8 cellular contexts compared by ENCODE assay signal in the genomic region with DNA sequence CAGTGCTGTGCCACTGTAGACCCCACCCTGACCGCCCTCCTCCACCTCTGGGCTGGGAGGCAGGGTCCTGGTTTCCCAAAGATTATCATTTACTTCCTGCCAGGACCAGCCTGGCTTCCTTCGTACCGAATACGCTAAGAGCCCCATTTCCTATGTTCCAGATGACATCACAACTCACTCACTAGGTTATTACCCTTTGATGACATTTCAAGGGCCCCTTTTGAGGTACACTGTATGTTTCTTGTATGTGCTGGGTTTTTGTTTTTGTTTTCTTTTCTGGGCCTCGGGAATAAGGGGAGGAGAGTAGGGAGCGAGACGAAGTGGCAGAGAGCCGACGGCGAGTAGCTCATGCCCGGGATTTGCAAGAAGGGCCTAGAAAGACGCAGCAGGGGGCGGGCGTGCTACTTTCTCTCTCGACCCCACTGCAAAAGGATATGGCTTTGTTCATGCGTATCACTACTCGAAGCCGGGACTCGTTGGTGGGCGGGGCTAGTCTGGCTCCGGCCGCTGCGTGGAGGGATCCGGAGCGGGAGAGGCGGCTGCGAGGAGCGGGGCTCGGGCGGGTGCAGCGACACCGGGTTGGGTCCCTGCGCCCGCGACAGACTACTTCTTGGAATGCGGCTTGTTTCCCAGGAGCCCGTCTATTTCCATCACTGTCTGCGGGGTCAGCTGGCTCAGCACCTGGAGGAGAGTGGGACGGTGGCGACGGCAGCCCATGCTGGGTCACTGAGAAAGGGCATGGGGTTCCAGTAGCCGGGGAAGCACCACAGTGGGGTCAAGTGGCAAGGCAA. TPM values are rescaled to one million over a fixed set of nuclear protein-coding genes. Genes with fewer than 3 reads are reported as not detected.
A peak's percentile ranks its signal among the peaks of the same experiment; 100 is the strongest.
DNase-seq lines count a peak whose midpoint lies in the region; FAIRE-seq lines count a peak whose summit lies in the region.

No MANE protein-coding gene starts in this region.

- peak; percentile 68 for DNase-seq in GM19239 (ENCODE audit: insufficient read length, low spot score)
- DNase-seq in activated CD4-positive, alpha-beta T cell treated with anti-CD3 and anti-CD28 coated beads for 4 hours, result peak; percentile 81
- DNase-seq in cerebellum (ENCODE audit: low spot score), result peak; percentile 81
- peak; percentile 61 for DNase-seq in kidney tubule cell (ENCODE audit: low spot score)
- DNase-seq in stimulated activated CD4-positive, alpha-beta T cell treated with anti-CD3 and anti-CD28 coated beads, Interleukin-15, amount 100 ng/mL, for 1 hour (ENCODE audit: low read depth in 1 of 2, low spot score in 1 of 2), result peak; percentile 69 to 75
- DNase-seq in glomerular visceral epithelial cell (ENCODE audit: extremely low spot score), result no peak
- no peak for DNase-seq in SKM-1 treated with dmso at 0.1 percent for 144 hours (lab: John Stamatoyannopoulos, UW; ENCODE audit: unreplicated experiment)
- no peak for DNase-seq in KG1 (lab: John Stamatoyannopoulos, UW)

- peak; percentile 89 for FAIRE-seq in GM19239 (lab: Jason Lieb, UNC)

RNA-seq across cellular contexts. Expression of a gene that starts 6.6 kb away (rescaled TPM):
- 2.8 TPM for total RNA-seq in cerebellum

RNA-seq across cellular contexts. Expression of a gene that starts 7.0 kb away (rescaled TPM):
- 3.2 TPM for total RNA-seq in cerebellum

RNA-seq across cellular contexts. Expression of a gene that starts 9.1 kb away (rescaled TPM):
- total RNA-seq in cerebellum, result 21.3 TPM

RNA-seq across cellular contexts. Expression of a gene that starts 9.3 kb away (rescaled TPM):
- 35.8 TPM for total RNA-seq in cerebellum

RNA-seq across cellular contexts. Expression of a gene that starts 34.1 kb away (rescaled TPM):
- 121 TPM for total RNA-seq in cerebellum

Comparison
In these comparisons a context has a peak if more than half of its experiments do, and no peak if none do; other contexts are left out.
1. DNase-seq: peak in GM19239 (single experiment), activated CD4-positive, alpha-beta T cell treated with anti-CD3 and anti-CD28 coated beads for 4 hours (2 of 2), cerebellum (single experiment), kidney tubule cell (single experiment) and stimulated activated CD4-positive, alpha-beta T cell treated with anti-CD3 and anti-CD28 coated beads, Interleukin-15, amount 100 ng/mL, for 1 hour (2 of 2); none in glomerular visceral epithelial cell (single experiment), SKM-1 treated with dmso at 0.1 percent for 144 hours (single experiment) and KG1 (single experiment).